ENCODE assay signal across 8 cellular contexts in genomic region chr17:1398900-1399299, GRCh38. TPM values are rescaled to one million over a fixed set of nuclear protein-coding genes. Genes with fewer than 3 reads are reported as not detected.
DNase-seq lines count a peak whose midpoint lies in the region; ATAC-seq and TF ChIP-seq lines count a peak whose summit lies in the region.

No MANE protein-coding gene starts in this region.

- H3K4me1 ChIP-seq in ACC112 (ENCODE audit: control insufficient read depth, insufficient read depth, low read length, unreplicated experiment), result peaks cover 19% of the 10 kb centered on the region
- H3K4me1 ChIP-seq in HAP-1, result peaks cover 19% of the 10 kb centered on the region

- H3K79me2 ChIP-seq in ACC112 (ENCODE audit: control insufficient read depth, insufficient read depth, low read length, unreplicated experiment), result peaks cover 61% of the 10 kb centered on the region

- H3K27ac Mint-ChIP-seq in glutamatergic neuron (ENCODE audit: unreplicated experiment), result peak overlapping the region; percentile 100

- no peaks in the 10 kb centered on the region for H3K9me3 ChIP-seq in HAP-1

- H3K9me3 Mint-ChIP-seq in glutamatergic neuron (ENCODE audit: unreplicated experiment), result peaks cover 9% of the 10 kb centered on the region

- no peak for TF ChIP-seq CTCF in glutamatergic neuron (IDR thresholded peaks at IDR 0.05; ENCODE audit: partially characterized antibody, unreplicated experiment)

- H3K36me3 Mint-ChIP-seq in glutamatergic neuron (ENCODE audit: unreplicated experiment), result no peaks in the 10 kb centered on the region

- peak overlapping the region; percentile 88 for H3K4me3 ChIP-seq in ACC112 (ENCODE audit: low read depth, low read length)
- peak overlapping the region; percentile 100 for H3K4me3 ChIP-seq in HAP-1

- peak overlapping the region; percentile 88 for H3K4me3 Mint-ChIP-seq in glutamatergic neuron (ENCODE audit: unreplicated experiment)

- peaks cover 5% of the 10 kb centered on the region; the same call in 1 of the 2 replicates for H3K36me3 ChIP-seq in ACC112 (ENCODE audit: insufficient read depth, low read length)
- peaks cover 26% of the 10 kb centered on the region for H3K36me3 ChIP-seq in HAP-1 (replicated peaks)

- in situ Hi-C loops in HAP-1 (cut with MboI; ENCODE audit: low sequenced_read_pairs), result no loop called here

- peaks cover 14% of the 10 kb centered on the region for H3K27me3 Mint-ChIP-seq in glutamatergic neuron (ENCODE audit: unreplicated experiment)

- peaks cover 14% of the 10 kb centered on the region for H3K4me1 Mint-ChIP-seq in glutamatergic neuron (ENCODE audit: low read depth, unreplicated experiment)

- no peak overlapping the region for H2AFZ ChIP-seq in ACC112 (ENCODE audit: low read length, unreplicated experiment)

- ATAC-seq in sciatic nerve (peak; percentile 4), HG03354 (IDR thresholded peaks at IDR 0.05; ENCODE audit: poor library complexity, severe bottlenecking, unreplicated experiment) (no peak), HG02678 (IDR thresholded peaks at IDR 0.05; ENCODE audit: unreplicated experiment) (no peak)

- DNase-seq in HAP-1 (ENCODE audit: low spot score in 2 of 2) (no peak), glutamatergic neuron (no peak), sciatic nerve (ENCODE audit: low spot score) (no peak), DMS79 (lab: John Stamatoyannopoulos, UW) (no peak)
- DNase-seq in activated CD8-positive, alpha-beta memory T cell treated with anti-CD3 and anti-CD28 coated beads, Interleukin-2, amount 50 U/mL, for 48 hours, result peak; percentile 64

- intact Hi-C loops in sciatic nerve (cut with DNase I), result no loop called here

- H3K27ac ChIP-seq in ACC112 (ENCODE audit: low read depth, low read length), result peak overlapping the region; percentile 95

- H3K27me3 ChIP-seq in ACC112 (ENCODE audit: insufficient read depth, low read length), result no peaks in the 10 kb centered on the region
- no peaks in the 10 kb centered on the region for H3K27me3 ChIP-seq in HAP-1 (ENCODE audit: low read depth)

RNA-seq across cellular contexts. Expression of gene YWHAE, which starts 1.1 kb away (rescaled TPM):
- 1,106 TPM for total RNA-seq in glutamatergic neuron (ENCODE audit: unreplicated experiment)
- total RNA-seq in sciatic nerve, result 473 TPM

RNA-seq across cellular contexts. Expression of gene CRK, which starts 57.1 kb away (rescaled TPM):
- total RNA-seq in glutamatergic neuron (ENCODE audit: unreplicated experiment) (46.4 TPM), sciatic nerve (59.6 TPM)
